ENCODE assay signal across 23 cellular contexts in genomic region chrX:129556806-129557315, GRCh38. TPM values are rescaled to one million over a fixed set of nuclear protein-coding genes. Genes with fewer than 3 reads are reported as not detected.
DNase-seq lines count a peak whose midpoint lies in the region; ATAC-seq, FAIRE-seq and TF ChIP-seq lines count a peak whose summit lies in the region.
"Had no signal": no experiment of that assay in that cellular context is flagged by ENCODE, and none has a peak within 500 bp of the region (broad histone marks: within the 10 kb centered on the region; RNA-seq: fewer than 3 reads in every experiment).

No MANE protein-coding gene starts in this region.

- H3K9me3 Mint-ChIP-seq in stimulated activated naive B cell treated with anti-CD40 and anti-IgM and Interleukin-4, amounts not matched to agents 10 μg/mL and 1 μg/mL and 100 μg/mL, for 72 hours, result no peaks in the 10 kb centered on the region
- H3K9me3 Mint-ChIP-seq: CD4-positive, CD25-positive, alpha-beta regulatory T cell; H9 had no signal

- H4K20me1 ChIP-seq in BLaER1 treated with 17β-estradiol and CSF1 and Interleukin-3, amounts not matched to agents 10 nM and 100 nM, result peaks cover 0 to 6% (median 0%) of the 10 kb centered on the region in 11 experiments; a peak in 1 of 22 replicates
- no peaks in the 10 kb centered on the region for H4K20me1 ChIP-seq in OCI-LY3 (ENCODE audit: insufficient read depth, low read length)

- H2AFZ ChIP-seq in OCI-LY3 (ENCODE audit: low read depth, low read length), result no peak overlapping the region

- H3K27ac Mint-ChIP-seq in stimulated activated naive B cell treated with anti-CD40 and anti-IgM and Interleukin-4, amounts not matched to agents 10 μg/mL and 1 μg/mL and 100 μg/mL, for 72 hours, result no peak overlapping the region
- H3K27ac Mint-ChIP-seq: B cell; CD4-positive, CD25-positive, alpha-beta regulatory T cell; H9 had no signal

- no peaks in the 10 kb centered on the region for H3K79me2 ChIP-seq in OCI-LY3 (ENCODE audit: low read length)

- H3K36me3 ChIP-seq in BLaER1 treated with 17β-estradiol and CSF1 and Interleukin-3, amounts not matched to agents 10 nM and 100 nM, result peaks cover 13 to 36% (median 27%) of the 10 kb centered on the region in 11 experiments; a peak in 19 of 22 replicates
- H3K36me3 ChIP-seq in OCI-LY3 (replicated peaks; ENCODE audit: low read depth, low read length) (peaks cover 41% of the 10 kb centered on the region), adrenal gland (replicated peaks in 1 of 2) (peaks cover 0 to 32% of the 10 kb centered on the region in 2 donors), small intestine (ENCODE audit: control insufficient read depth in 2 of 2, insufficient read depth in 2 of 2, low read length in 2 of 2) (no peaks in the 10 kb centered on the region)

- H3K9me3 ChIP-seq in BLaER1 treated with 17β-estradiol and CSF1 and Interleukin-3, amounts not matched to agents 10 nM and 100 nM (replicated peaks in 1 of 11), result 0 out of 22 replicates have a peak, but pooled peaks cover 0 to 3% (median 0%) of the 10 kb centered on the region in 11 experiments
- H3K9me3 ChIP-seq in OCI-LY3 (ENCODE audit: insufficient read depth, low read length), result no peaks in the 10 kb centered on the region
- no peaks in the 10 kb centered on the region for H3K9me3 ChIP-seq in adrenal gland (replicated peaks in 1 of 3)
- H3K9me3 ChIP-seq in small intestine (ENCODE audit: control insufficient read depth, low read depth), result no peaks in the 10 kb centered on the region

- no peak overlapping the region for H3K27ac ChIP-seq in BLaER1 treated with 17β-estradiol and CSF1 and Interleukin-3, amounts not matched to agents 10 nM and 100 nM
- H3K27ac ChIP-seq in OCI-LY3 (ENCODE audit: low read length) (no peak overlapping the region), adrenal gland (no peak overlapping the region), small intestine (ENCODE audit: low read depth in 1 of 2, low read length in 1 of 2) (no peak overlapping the region)
- H3K27ac ChIP-seq: KMS-11 had no signal

- H3K4me1 ChIP-seq in BLaER1 treated with 17β-estradiol and CSF1 and Interleukin-3, amounts not matched to agents 10 nM and 100 nM, result peaks cover 12 to 37% (median 28%) of the 10 kb centered on the region in 10 experiments
- H3K4me1 ChIP-seq in OCI-LY3 (ENCODE audit: low read length) (peaks cover 41% of the 10 kb centered on the region), adrenal gland (replicated peaks in 1 of 2) (peaks cover 0 to 5% of the 10 kb centered on the region in 2 donors), small intestine (ENCODE audit: control insufficient read depth in 2 of 2, insufficient read depth in 1 of 2, low read depth in 1 of 2, low read length in 1 of 2) (no peaks in the 10 kb centered on the region)

- H3K4me1 Mint-ChIP-seq in stimulated activated naive B cell treated with anti-CD40 and anti-IgM and Interleukin-4, amounts not matched to agents 10 μg/mL and 1 μg/mL and 100 μg/mL, for 72 hours, result peaks cover 0 to 1% of the 10 kb centered on the region in 2 donors
- H3K4me1 Mint-ChIP-seq: CD4-positive, CD25-positive, alpha-beta regulatory T cell; H9 had no signal

- 62 to 83% (median 67%) methylated on average over 5 of the region's 5 CpGs for WGBS in adrenal gland, 4 donors
- WGBS in small intestine, 3 donors, result 81 to 91% (median 86%) methylated on average over 5 of the region's 5 CpGs

- peak; percentile 78 to 83 for ATAC-seq in stimulated activated naive B cell treated with anti-CD40 and anti-IgM and Interleukin-4, amounts not matched to agents 10 μg/mL and 1 μg/mL and 100 μg/mL, for 72 hours (replicated peaks)
- no peak for ATAC-seq in HG02763 (IDR thresholded peaks at IDR 0.05; ENCODE audit: unreplicated experiment)

- H3K4me3 ChIP-seq in BLaER1 treated with 17β-estradiol and CSF1 and Interleukin-3, amounts not matched to agents 10 nM and 100 nM, result no peak overlapping the region
- H3K4me3 ChIP-seq in OCI-LY3 (ENCODE audit: low read length) (no peak overlapping the region), adrenal gland (no peak overlapping the region), small intestine (ENCODE audit: low read depth in 1 of 2, low read length in 2 of 2) (no peak overlapping the region)

- intact Hi-C loops in adrenal gland (cut with DNase I), result no loop called here

- DNase-seq in glomerular visceral epithelial cell (ENCODE audit: extremely low spot score) (peak; percentile 29), adrenal gland (no peak), small intestine (no peak)
- DNase-seq in stimulated activated naive B cell treated with anti-CD40 and anti-IgM and Interleukin-4, amounts not matched to agents 10 μg/mL and 1 μg/mL and 100 μg/mL, for 72 hours, result no peak
- DNase-seq: CD4-positive, CD25-positive, alpha-beta regulatory T cell; COR-L47; DMS79; H9; NCI-H1105; NCI-H146; NCI-H2029 treated with DMSO at 0.1 percent for 48 hours; NCI-H226; NCI-H510A treated with DMSO at 0.1 percent for 48 hours; NCI-H82; SHP77; SW 1271 had no signal

- peaks cover 0 to 4% of the 10 kb centered on the region in 2 donors for H3K27me3 Mint-ChIP-seq in stimulated activated naive B cell treated with anti-CD40 and anti-IgM and Interleukin-4, amounts not matched to agents 10 μg/mL and 1 μg/mL and 100 μg/mL, for 72 hours
- H3K27me3 Mint-ChIP-seq: B cell had no signal

- no peak for FAIRE-seq in small intestine (lab: Jason Lieb, UNC)
- FAIRE-seq: A204.1, HTR-8/SVneo had no signal

- TF ChIP-seq CTCF in OCI-LY3 (IDR thresholded peaks at IDR 0.05; ENCODE audit: low read depth, low read length) (no peak), adrenal gland (IDR thresholded peaks at IDR 0.05) (no peak)

- peaks cover 80 to 99% (median 97%) of the 10 kb centered on the region in 11 experiments for H3K27me3 ChIP-seq in BLaER1 treated with 17β-estradiol and CSF1 and Interleukin-3, amounts not matched to agents 10 nM and 100 nM
- H3K27me3 ChIP-seq in OCI-LY3 (ENCODE audit: low read depth, low read length), result no peaks in the 10 kb centered on the region
- no peaks in the 10 kb centered on the region for H3K27me3 ChIP-seq in adrenal gland
- H3K27me3 ChIP-seq in small intestine (ENCODE audit: control insufficient read depth in 2 of 2, insufficient read depth in 2 of 2, low read length in 2 of 2), result no peaks in the 10 kb centered on the region

- peaks cover 2 to 8% of the 10 kb centered on the region in 2 donors for H3K36me3 Mint-ChIP-seq in stimulated activated naive B cell treated with anti-CD40 and anti-IgM and Interleukin-4, amounts not matched to agents 10 μg/mL and 1 μg/mL and 100 μg/mL, for 72 hours
- H3K36me3 Mint-ChIP-seq: CD4-positive, CD25-positive, alpha-beta regulatory T cell had no signal

- peak overlapping the region in 7 of 11 experiments; percentile 4 to 35 (median 27); a peak in 8 of 22 replicates for H3K4me2 ChIP-seq in BLaER1 treated with 17β-estradiol and CSF1 and Interleukin-3, amounts not matched to agents 10 nM and 100 nM
- H3K4me2 ChIP-seq in OCI-LY3 (ENCODE audit: low read length), result peak overlapping the region; percentile 54
- H3K4me2 ChIP-seq: KMS-11 had no signal

- no peak for TF ChIP-seq POLR2A in adrenal gland (IDR thresholded peaks at IDR 0.05)

- H3K9ac ChIP-seq in BLaER1 treated with 17β-estradiol and CSF1 and Interleukin-3, amounts not matched to agents 10 nM and 100 nM, result no peak overlapping the region
- H3K9ac ChIP-seq in OCI-LY3 (ENCODE audit: low read length), result no peak overlapping the region
- H3K9ac ChIP-seq: KMS-11 had no signal

- H3K4me3 Mint-ChIP-seq in stimulated activated naive B cell treated with anti-CD40 and anti-IgM and Interleukin-4, amounts not matched to agents 10 μg/mL and 1 μg/mL and 100 μg/mL, for 72 hours, result no peak overlapping the region
- H3K4me3 Mint-ChIP-seq: B cell; CD4-positive, CD25-positive, alpha-beta regulatory T cell; H9 had no signal

RNA-seq across cellular contexts. Expression of gene OCRL, which starts 16.8 kb away (rescaled TPM):
- total RNA-seq in adrenal gland, result 10 to 100 TPM; 28.7 to 48.6 (median 34.3) TPM
- polyA plus RNA-seq in adrenal gland (10 to 100 TPM; 24.2 to 48.4 (median 36.7) TPM), small intestine (10 to 100 TPM in 2 of 3 donors, 1 to 10 TPM in 1; 8.4 to 10.5 (median 10.5) TPM)

RNA-seq across cellular contexts. Expression of gene SMARCA1, which starts 33.6 kb away (rescaled TPM):
- total RNA-seq in adrenal gland, result 100 to 1,000 TPM in 5 of 8 donors, 10 to 100 TPM in 3; 85.2 to 160 (median 110) TPM
- 100 to 1,000 TPM in 1 of 3 donors, 10 to 100 TPM in 2; 31.0 to 117 (median 37.0) TPM for polyA plus RNA-seq in adrenal gland
- polyA plus RNA-seq in small intestine, result 1 to 10 TPM in 2 of 3 donors, under 1 TPM in 1; 0.67 to 7.8 (median 1.9) TPM
